Comparison of ENCODE assay signal across 1 cellular context in genomic region chr21:34639882-34640788, GRCh38.
TF ChIP-seq lines count a peak whose summit lies in the region.

No MANE protein-coding gene starts in this region.

TF ChIP-seq in H1, 55 proteins besides CTCF, POLR2A, EP300 and RAD21 (continued from another document):
- TF ChIP-seq CHD1 (IDR thresholded peaks at IDR 0.05; ENCODE audit: low read depth, low read length) = no peak
- TF ChIP-seq TBP (IDR thresholded peaks at IDR 0.05; ENCODE audit: low read depth, low read length) = no peak
- no peak for TF ChIP-seq POLR2AphosphoS5 (IDR thresholded peaks at IDR 0.05; ENCODE audit: low read depth, low read length)
- no peak for TF ChIP-seq NANOG (IDR thresholded peaks at IDR 0.05; ENCODE audit: insufficient read depth, low read depth, low read length, poor library complexity, severe bottlenecking)
